ENCODE assay signal across 8 cellular contexts in genomic region chr2:65128297-65129190, GRCh38. TPM values are rescaled to one million over a fixed set of nuclear protein-coding genes. Genes with fewer than 3 reads are reported as not detected.
DNase-seq lines count a peak whose midpoint lies in the region; ATAC-seq and TF ChIP-seq lines count a peak whose summit lies in the region.

No MANE protein-coding gene starts in this region.

- peak; percentile 18 for DNase-seq in NK-92 treated with Interleukin-12 subunit alpha and Interleukin-12 subunit beta, amount 100 ng/mL, for 24 hours (lab: John Stamatoyannopoulos, UW)
- DNase-seq in NK-92 (lab: John Stamatoyannopoulos, UW; ENCODE audit: unreplicated experiment) (no peak), RPMI7951 (ENCODE audit: low read depth) (peak; percentile 20), endothelial cell (ENCODE audit: low spot score) (no peak), nephron progenitor cell (no peak), NCI-H510A (lab: John Stamatoyannopoulos, UW) (no peak), NCI-H82 treated with DMSO at 0.1 percent for 48 hours (lab: John Stamatoyannopoulos, UW; ENCODE audit: unreplicated experiment) (no peak)

- no peaks in the 10 kb centered on the region for H3K9me3 Mint-ChIP-seq in endothelial cell (ENCODE audit: unreplicated experiment)
- no peaks in the 10 kb centered on the region for H3K9me3 Mint-ChIP-seq in nephron progenitor cell

- ATAC-seq in HG03520 (IDR thresholded peaks at IDR 0.05; ENCODE audit: unreplicated experiment) = no peak

- H3K27ac Mint-ChIP-seq in endothelial cell (ENCODE audit: unreplicated experiment) (peak overlapping the region; percentile 99), nephron progenitor cell (peak overlapping the region; percentile 100)

- H3K4me3 Mint-ChIP-seq in endothelial cell (ENCODE audit: unreplicated experiment) (peak overlapping the region; percentile 100), nephron progenitor cell (peak overlapping the region; percentile 97)

- peaks cover 21% of the 10 kb centered on the region for H3K27me3 Mint-ChIP-seq in endothelial cell (ENCODE audit: unreplicated experiment)
- H3K27me3 Mint-ChIP-seq in nephron progenitor cell (ENCODE audit: low read depth, poor library complexity) = peaks cover 3% of the 10 kb centered on the region

- H3K36me3 Mint-ChIP-seq in endothelial cell (ENCODE audit: low read depth, unreplicated experiment) (peaks cover 4% of the 10 kb centered on the region), nephron progenitor cell (ENCODE audit: low read depth) (peaks cover 14% of the 10 kb centered on the region)

- TF ChIP-seq CTCF in endothelial cell (IDR thresholded peaks at IDR 0.05; ENCODE audit: unreplicated experiment) = no peak
- no peak for TF ChIP-seq CTCF in nephron progenitor cell (IDR thresholded peaks at IDR 0.05)

- peaks cover 21% of the 10 kb centered on the region for H3K4me1 Mint-ChIP-seq in endothelial cell (ENCODE audit: unreplicated experiment)
- peaks cover 35% of the 10 kb centered on the region for H3K4me1 Mint-ChIP-seq in nephron progenitor cell

RNA-seq across cellular contexts. Expression of gene RAB1A, which starts 1.4 kb away (rescaled TPM):
- total RNA-seq in RPMI7951 (2014; rRNA removed; shearing (Covaris generic)) = 132 and 168 TPM in 2 replicates
- 160 TPM for total RNA-seq in endothelial cell (ENCODE audit: unreplicated experiment)

Comparison
In these comparisons a context has a peak if more than half of its experiments do, and no peak if none do; other contexts are left out.
1. DNase-seq: peak in NK-92 treated with Interleukin-12 subunit alpha and Interleukin-12 subunit beta, amount 100 ng/mL, for 24 hours (single experiment) and RPMI7951 (single experiment); none in NK-92 (single experiment), endothelial cell (single experiment), nephron progenitor cell (single experiment), NCI-H510A (single experiment) and NCI-H82 treated with DMSO at 0.1 percent for 48 hours (single experiment).